In genomic region chr1:56434025-56434424, GRCh38 we compare ENCODE assay signal across 28 cellular contexts.
DNase-seq lines count a peak whose midpoint lies in the region; ATAC-seq and TF ChIP-seq lines count a peak whose summit lies in the region.
"Had no signal": no experiment of that assay in that cellular context is flagged by ENCODE, and none has a peak within 500 bp of the region (broad histone marks: within the 10 kb centered on the region; RNA-seq: fewer than 3 reads in every experiment).

No MANE protein-coding gene starts in this region.

- BruUV-seq in IMR-90 (replicated peaks; lab: Mats Ljungman, UMichigan) = no TSS peak

- no peaks in the 10 kb centered on the region for H3K36me3 ChIP-seq in IMR-90 (ENCODE audit: control insufficient read depth, insufficient read depth, low read length)
- H3K36me3 ChIP-seq in brain microvascular endothelial cell (replicated peaks) = no peaks in the 10 kb centered on the region
- no peaks in the 10 kb centered on the region for H3K36me3 ChIP-seq in mucosa of descending colon (ENCODE audit: low read depth)
- no peaks in the 10 kb centered on the region for H3K36me3 ChIP-seq in thyroid gland
- H3K36me3 ChIP-seq in ovary = no peaks in the 10 kb centered on the region
- H3K36me3 ChIP-seq: prostate gland, suprapubic skin had no signal

- TF ChIP-seq RAD21 in IMR-90 (IDR thresholded peaks at IDR 0.05; ENCODE audit: low read length) = no peak

- intact Hi-C loops in IMR-90 (cut with micrococcal nuclease) (no loop called here), mucosa of descending colon (cut with DNase I, micrococcal nuclease) (no loop called here), thyroid gland (cut with DNase I) (no loop called here), ovary (cut with DNase I) (no loop called here)

- H4K8ac ChIP-seq in IMR-90 (ENCODE audit: low read depth in 2 of 2, low read length in 2 of 2) = no peak overlapping the region

- no peak overlapping the region for H3K23ac ChIP-seq in IMR-90 (ENCODE audit: low read depth, low read length)

- H3K56ac ChIP-seq in IMR-90 (ENCODE audit: extremely low read depth, insufficient read depth, low read length) = no peak overlapping the region

- no peak overlapping the region for H3K14ac ChIP-seq in IMR-90 (replicated peaks; ENCODE audit: low read depth, low read length)

- H4K5ac ChIP-seq in IMR-90 (ENCODE audit: low read depth, low read length) = no peak overlapping the region

- no CpG with 5 or more reads among the region's 5 CpGs for WGBS in IMR-90 (ENCODE audit: extremely low coverage in 2 of 2, insufficient read length in 1 of 2), 2 experiments
- WGBS in thyroid gland, 2 donors = 72 to 77% methylated on average over 5 of the region's 5 CpGs
- WGBS in ovary, 3 donors = 84 to 87% (median 85%) methylated on average over 5 of the region's 5 CpGs

- no peaks in the 10 kb centered on the region for H4K20me1 ChIP-seq in IMR-90 (ENCODE audit: insufficient read depth, low read length)

- H3K9me3 ChIP-seq in IMR-90 (ENCODE audit: control insufficient read depth, insufficient read depth, low read length) (no peaks in the 10 kb centered on the region), mucosa of descending colon (no peaks in the 10 kb centered on the region), thyroid gland (no peaks in the 10 kb centered on the region), ovary (no peaks in the 10 kb centered on the region)
- H3K9me3 ChIP-seq: prostate gland, suprapubic skin had no signal

- H4K91ac ChIP-seq in IMR-90 (ENCODE audit: insufficient read depth, low read depth, low read length) = no peak overlapping the region

- POLR2A ChIA-PET in IMR-90 (lab: Charles Lee; ENCODE audit: unreplicated experiment) = no interaction called here

- no peak for TF ChIP-seq EP300 in ovary (IDR thresholded peaks at IDR 0.05)

- H3K4me1 ChIP-seq in IMR-90 (ENCODE audit: control insufficient read depth, insufficient read depth, low read length) (peaks cover 10% of the 10 kb centered on the region; the same call in 1 of the 2 replicates), mucosa of descending colon (ENCODE audit: low read depth) (no peaks in the 10 kb centered on the region), thyroid gland (peaks cover 33 to 60% of the 10 kb centered on the region in 2 donors), ovary (ENCODE audit: insufficient read depth) (no peaks in the 10 kb centered on the region)
- H3K4me1 ChIP-seq: prostate gland had no signal

- H2AFZ ChIP-seq in IMR-90 (replicated peaks; ENCODE audit: low read length, poor library complexity) = no peak overlapping the region

- H3K18ac ChIP-seq in IMR-90 (ENCODE audit: low read depth, low read length) = no peak overlapping the region

- ATAC-seq in IMR-90 (ENCODE audit: low read depth) = peak; percentile 80
- peak; percentile 80 for ATAC-seq in mucosa of descending colon
- ATAC-seq: sciatic nerve; stimulated activated effector memory CD8-positive, alpha-beta T cell treated with anti-CD3 and anti-CD28 coated beads, Interleukin-12 subunit alpha, Interleukin-12 subunit beta, amount 100 ng/mL, for 72 hours had no signal

- H3K4me2 ChIP-seq in IMR-90 (ENCODE audit: low read depth, low read length) = no peak overlapping the region
- H3K4me2 ChIP-seq: KMS-11 had no signal

- TF ChIP-seq POLR2A in IMR-90 (IDR thresholded peaks at IDR 0.05; ENCODE audit: low read depth, low read length) (no peak), thyroid gland (IDR thresholded peaks at IDR 0.05) (no peak), ovary (IDR thresholded peaks at IDR 0.05) (no peak)

- no peak overlapping the region for H3K4ac ChIP-seq in IMR-90 (ENCODE audit: low read depth, low read length)

- DNase-seq in IMR-90 (peak; percentile 65), brain microvascular endothelial cell (peak; percentile 57), mucosa of descending colon (no peak), thyroid gland (no peak), ovary (no peak), NCI-H446 treated with DMSO at 0.1 percent for 48 hours (lab: John Stamatoyannopoulos, UW) (no peak)
- no peak for DNase-seq in effector CD8-positive, alpha-beta T cell (lab: John Stamatoyannopoulos, UW)
- DNase-seq: ACHN; activated CD4-positive, alpha-beta memory T cell treated with anti-CD3 and anti-CD28 coated beads for 36 hours; activated CD4-positive, alpha-beta T cell treated with anti-CD3 and anti-CD28 coated beads for 1 hour; activated CD8-positive, alpha-beta memory T cell treated with anti-CD3 and anti-CD28 coated beads, Interleukin-2, amount 50 U/mL, for 4 hours; activated naive CD4-positive, alpha-beta T cell treated with Interleukin-2 at 50 U/mL for 16 hours; CD8-positive, alpha-beta memory T cell; DMS153; H9; immature natural killer cell; mesenchymal stem cell; NCI-H1417; NCI-H2029; NCI-H526; Right ventricle myocardium superior; stimulated activated CD4-positive, alpha-beta T cell treated with anti-CD3 and anti-CD28 coated beads, Interleukin-4, amount 100 ng/mL, for 4 hours; T-helper 2 cell had no signal

- H2BK20ac ChIP-seq in IMR-90 (ENCODE audit: low read depth, low read length) = no peak overlapping the region

- dilution Hi-C loops in IMR-90 (cut with HindIII; ENCODE audit: low sequenced_read_pairs, unreplicated experiment) = no loop called here

- H3K27ac ChIP-seq in IMR-90 (ENCODE audit: insufficient read depth, low read length) (no peak overlapping the region), brain microvascular endothelial cell (no peak overlapping the region), thyroid gland (peak overlapping the region in 2 of 3 donors; percentile 78 to 83), ovary (no peak overlapping the region)
- H3K27ac ChIP-seq: KMS-11, prostate gland, suprapubic skin had no signal

- no peak for TF ChIP-seq CTCF in IMR-90 (conservative IDR thresholded peaks at IDR 0.05; ENCODE audit: low read depth, low read length)
- TF ChIP-seq CTCF in brain microvascular endothelial cell (IDR thresholded peaks at IDR 0.05; ENCODE audit: low read depth, low read length, missing control alignments) = no peak
- no peak for TF ChIP-seq CTCF in mucosa of descending colon (IDR thresholded peaks at IDR 0.05)
- TF ChIP-seq CTCF in thyroid gland (IDR thresholded peaks at IDR 0.05) = no peak
- TF ChIP-seq CTCF in ovary (IDR thresholded peaks at IDR 0.05) = no peak

- H3K9ac ChIP-seq in IMR-90 (ENCODE audit: low read depth, low read length) = no peak overlapping the region
- H3K9ac ChIP-seq: KMS-11 had no signal

- H3K4me3 ChIP-seq in IMR-90 (ENCODE audit: insufficient read depth, low read depth, low read length) = no peak overlapping the region
- H3K4me3 ChIP-seq in brain microvascular endothelial cell (ENCODE audit: low read depth, low read length) = no peak overlapping the region
- H3K4me3 ChIP-seq in mucosa of descending colon = no peak overlapping the region
- no peak overlapping the region for H3K4me3 ChIP-seq in thyroid gland (replicated peaks in 1 of 3)
- H3K4me3 ChIP-seq in ovary = no peak overlapping the region
- H3K4me3 ChIP-seq: prostate gland, suprapubic skin had no signal

- no peak overlapping the region for H2BK120ac ChIP-seq in IMR-90 (ENCODE audit: low read depth, low read length)

- in situ Hi-C loops in IMR-90 (cut with MboI; ENCODE audit: low sequenced_read_pairs) (no loop called here), brain microvascular endothelial cell (cut with HindIII; ENCODE audit: low pct_ligation_motif_present, low sequenced_read_pairs) (no loop called here)

- no peaks in the 10 kb centered on the region for H3K79me1 ChIP-seq in IMR-90 (ENCODE audit: low read depth in 1 of 2, low read length in 2 of 2)

- no peak overlapping the region for H2AK5ac ChIP-seq in IMR-90 (ENCODE audit: low read depth, low read length)

- no peak overlapping the region for H2BK15ac ChIP-seq in IMR-90 (ENCODE audit: low read depth, low read length)

- no peaks in the 10 kb centered on the region for H3K27me3 ChIP-seq in IMR-90 (ENCODE audit: control insufficient read depth, insufficient read depth, low read length)
- H3K27me3 ChIP-seq in brain microvascular endothelial cell (replicated peaks) = no peaks in the 10 kb centered on the region
- no peaks in the 10 kb centered on the region for H3K27me3 ChIP-seq in thyroid gland
- no peaks in the 10 kb centered on the region for H3K27me3 ChIP-seq in ovary
- H3K27me3 ChIP-seq: suprapubic skin had no signal

- H2AK9ac ChIP-seq in IMR-90 (replicated peaks; ENCODE audit: low read depth, low read length, poor library complexity) = no peak overlapping the region

- H2BK5ac ChIP-seq in IMR-90 (ENCODE audit: low read depth, low read length, poor library complexity, severe bottlenecking) = no peak overlapping the region

- CTCF ChIA-PET in IMR-90 (lab: Yijun Ruan, JAX) = no interaction called here

- peaks cover 6% of the 10 kb centered on the region; the same call in 1 of the 2 replicates for H3K9me1 ChIP-seq in IMR-90 (ENCODE audit: insufficient read depth, low read length)

TF ChIP-seq in IMR-90, 13 proteins besides CTCF, POLR2A, EP300 and RAD21:
- no peak for TF ChIP-seq MAZ (IDR thresholded peaks at IDR 0.05; ENCODE audit: borderline replicate concordance, low read depth, low read length)
- peak; percentile 15; the same call in 1 of the 2 replicates for TF ChIP-seq USF2 (IDR thresholded peaks at IDR 0.05; ENCODE audit: low read depth, low read length)
- peak; percentile 77 for TF ChIP-seq BHLHE40 (IDR thresholded peaks at IDR 0.05; ENCODE audit: low read depth, low read length)

Comparison
In these comparisons a context has a peak if more than half of its experiments do, and no peak if none do; other contexts are left out.
1. DNase-seq: peak in IMR-90 (single experiment) and brain microvascular endothelial cell (single experiment); none in mucosa of descending colon (0 of 3), thyroid gland (0 of 2), ovary (0 of 5), effector CD8-positive, alpha-beta T cell (single experiment) and NCI-H446 treated with DMSO at 0.1 percent for 48 hours (single experiment).
2. H3K27ac ChIP-seq: peak in thyroid gland (2 of 3); none in IMR-90 (single experiment), brain microvascular endothelial cell (single experiment) and ovary (0 of 2).